17 cellular contexts compared by ENCODE assay signal in the genomic region with DNA sequence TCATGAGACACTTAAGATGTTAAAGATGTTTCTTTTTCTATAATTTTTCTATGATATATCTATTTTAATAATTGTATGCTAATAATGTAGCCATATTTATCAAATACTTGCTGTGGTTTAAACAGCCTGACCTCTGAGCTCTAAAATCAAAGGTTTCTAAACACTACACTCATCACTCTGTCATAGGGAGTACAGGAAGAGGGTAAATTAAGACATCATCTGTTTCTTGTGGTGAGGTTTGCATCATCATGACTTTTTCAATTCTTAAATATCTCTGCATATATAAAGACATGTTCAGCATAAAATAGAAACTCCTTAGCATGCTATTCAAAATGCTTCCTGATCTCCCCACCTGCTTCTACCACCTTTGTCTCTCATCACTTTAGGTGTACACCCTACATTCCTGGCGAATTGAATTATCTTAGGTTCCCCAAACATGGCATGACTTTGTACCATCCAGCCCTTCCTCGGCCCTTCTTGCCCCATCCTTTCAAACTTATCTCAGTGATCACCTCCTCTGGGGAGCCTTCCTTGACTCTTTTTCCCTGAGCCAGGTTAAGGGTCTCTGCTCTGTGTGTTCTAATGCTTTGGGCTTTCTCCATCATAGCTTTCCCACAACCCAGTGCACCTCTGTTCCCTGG.
DNase-seq lines count a peak whose midpoint lies in the region; ATAC-seq and TF ChIP-seq lines count a peak whose summit lies in the region.
"Had no signal": no experiment of that assay in that cellular context is flagged by ENCODE, and none has a peak within 500 bp of the region (broad histone marks: within the 10 kb centered on the region; RNA-seq: fewer than 3 reads in every experiment).

No MANE protein-coding gene starts in this region.

- no peak overlapping the region for H3K4me3 Mint-ChIP-seq in activated naive CD8-positive, alpha-beta T cell treated with anti-CD3 and anti-CD28 coated beads, Interleukin-2, amount 10 ng/mL, durations not matched to agents 7 days and 5 days
- H3K4me3 Mint-ChIP-seq in naive thymus-derived CD4-positive, alpha-beta T cell = no peak overlapping the region
- H3K4me3 Mint-ChIP-seq: CD4-positive, alpha-beta memory T cell had no signal

- POLR2A ChIA-PET in activated naive CD8-positive, alpha-beta T cell treated with anti-CD3 and anti-CD28 coated beads, Interleukin-2, amount 10 ng/mL, durations not matched to agents 7 days and 5 days (lab: Charles Lee) = no interaction called here
- POLR2A ChIA-PET in naive thymus-derived CD4-positive, alpha-beta T cell (lab: Charles Lee) = no interaction called here

- H3K36me3 ChIP-seq in Loucy (ENCODE audit: insufficient read depth, low read length) (no peaks in the 10 kb centered on the region), body of pancreas (replicated peaks in 1 of 2; ENCODE audit: insufficient read depth in 1 of 2, low read depth in 2 of 2) (no peaks in the 10 kb centered on the region), mucosa of descending colon (ENCODE audit: low read depth) (no peaks in the 10 kb centered on the region)
- peaks cover 0 to 2% (median 0%) of the 10 kb centered on the region in 3 experiments for H3K36me3 ChIP-seq in naive thymus-derived CD4-positive, alpha-beta T cell (ENCODE audit: control insufficient read depth in 2 of 3, insufficient read depth in 3 of 3, low read length in 3 of 3)
- H3K36me3 ChIP-seq: ascending aorta, sigmoid colon had no signal

- no peak overlapping the region for H3K4me2 ChIP-seq in Loucy (ENCODE audit: low read depth, low read length, poor library complexity, severe bottlenecking)

- H3K4me1 Mint-ChIP-seq in activated naive CD8-positive, alpha-beta T cell treated with anti-CD3 and anti-CD28 coated beads, Interleukin-2, amount 10 ng/mL, durations not matched to agents 7 days and 5 days = peaks cover 17% of the 10 kb centered on the region
- peaks cover 0 to 17% (median 4%) of the 10 kb centered on the region in 7 donors for H3K4me1 Mint-ChIP-seq in naive thymus-derived CD4-positive, alpha-beta T cell

- H3K36me3 Mint-ChIP-seq in activated naive CD8-positive, alpha-beta T cell treated with anti-CD3 and anti-CD28 coated beads, Interleukin-2, amount 10 ng/mL, durations not matched to agents 7 days and 5 days = no peaks in the 10 kb centered on the region
- H3K36me3 Mint-ChIP-seq in naive thymus-derived CD4-positive, alpha-beta T cell = peaks cover 0 to 28% (median 5%) of the 10 kb centered on the region in 5 donors
- H3K36me3 Mint-ChIP-seq: CD4-positive, alpha-beta memory T cell had no signal

- intact Hi-C loops in naive thymus-derived CD4-positive, alpha-beta T cell (cut with micrococcal nuclease) = no loop called here
- intact Hi-C loops in body of pancreas (cut with DNase I) (no loop called here), mucosa of descending colon (cut with DNase I, micrococcal nuclease) (loop anchor here (10.0 kb wide), 2 partner anchors 118 to 148 kb away; no protein-coding TSS in a partner anchor)

- H3K27me3 ChIP-seq in Loucy (ENCODE audit: insufficient read depth, low read length, poor library complexity, severe bottlenecking) (no peaks in the 10 kb centered on the region), body of pancreas (no peaks in the 10 kb centered on the region)
- H3K27me3 ChIP-seq in naive thymus-derived CD4-positive, alpha-beta T cell (ENCODE audit: control insufficient read depth in 2 of 2, insufficient read depth in 2 of 2, low read length in 2 of 2) = no peaks in the 10 kb centered on the region
- H3K27me3 ChIP-seq: ascending aorta, sigmoid colon had no signal

- H3K4me3 ChIP-seq in Loucy (ENCODE audit: low read length, poor library complexity, severe bottlenecking) (no peak overlapping the region), body of pancreas (no peak overlapping the region), mucosa of descending colon (no peak overlapping the region)
- no peak overlapping the region for H3K4me3 ChIP-seq in naive thymus-derived CD4-positive, alpha-beta T cell (ENCODE audit: low read length)
- H3K4me3 ChIP-seq: ascending aorta, K562, sigmoid colon had no signal

- H3K27ac ChIP-seq in naive thymus-derived CD4-positive, alpha-beta T cell (ENCODE audit: low read depth, low read length) = no peak overlapping the region
- H3K27ac ChIP-seq in body of pancreas = no peak overlapping the region
- H3K27ac ChIP-seq: ascending aorta, sigmoid colon, VCaP had no signal

- TF ChIP-seq POLR2A in body of pancreas (IDR thresholded peaks at IDR 0.05) = no peak

- peak overlapping the region; percentile 2 for H3K27ac Mint-ChIP-seq in activated naive CD8-positive, alpha-beta T cell treated with anti-CD3 and anti-CD28 coated beads, Interleukin-2, amount 10 ng/mL, durations not matched to agents 7 days and 5 days
- peak overlapping the region in 1 of 9 donors; percentile 9 for H3K27ac Mint-ChIP-seq in naive thymus-derived CD4-positive, alpha-beta T cell

- no peaks in the 10 kb centered on the region for H3K27me3 Mint-ChIP-seq in activated naive CD8-positive, alpha-beta T cell treated with anti-CD3 and anti-CD28 coated beads, Interleukin-2, amount 10 ng/mL, durations not matched to agents 7 days and 5 days
- H3K27me3 Mint-ChIP-seq in naive thymus-derived CD4-positive, alpha-beta T cell = no peaks in the 10 kb centered on the region

- ATAC-seq in activated naive CD8-positive, alpha-beta T cell treated with anti-CD3 and anti-CD28 coated beads, Interleukin-2, amount 10 ng/mL, durations not matched to agents 7 days and 5 days (ENCODE audit: low read depth) = peak; percentile 58
- peak; percentile 56 for ATAC-seq in naive thymus-derived CD4-positive, alpha-beta T cell
- ATAC-seq in body of pancreas (no peak), mucosa of descending colon (no peak)
- ATAC-seq: K562, left ventricle myocardium superior had no signal

- H3K4me1 ChIP-seq in Loucy (ENCODE audit: insufficient read depth, low read length, poor library complexity, severe bottlenecking) = peaks cover 19% of the 10 kb centered on the region
- H3K4me1 ChIP-seq in naive thymus-derived CD4-positive, alpha-beta T cell (ENCODE audit: control insufficient read depth in 2 of 2, insufficient read depth in 2 of 2, low read length in 2 of 2) = no peaks in the 10 kb centered on the region
- H3K4me1 ChIP-seq in body of pancreas = peaks cover 27% of the 10 kb centered on the region
- no peaks in the 10 kb centered on the region for H3K4me1 ChIP-seq in mucosa of descending colon (ENCODE audit: low read depth)
- H3K4me1 ChIP-seq: sigmoid colon had no signal

- H4K20me1 ChIP-seq in Loucy (ENCODE audit: insufficient read depth, low read length, poor library complexity, severe bottlenecking) = no peaks in the 10 kb centered on the region

- H2AFZ ChIP-seq in Loucy (ENCODE audit: low read length) = peak overlapping the region; percentile 66; the same call in 1 of the 2 replicates

- H3K9me3 Mint-ChIP-seq in activated naive CD8-positive, alpha-beta T cell treated with anti-CD3 and anti-CD28 coated beads, Interleukin-2, amount 10 ng/mL, durations not matched to agents 7 days and 5 days = no peaks in the 10 kb centered on the region
- H3K9me3 Mint-ChIP-seq in naive thymus-derived CD4-positive, alpha-beta T cell = no peaks in the 10 kb centered on the region
- H3K9me3 Mint-ChIP-seq: CD4-positive, alpha-beta memory T cell had no signal

- TF ChIP-seq CTCF in Loucy (conservative IDR thresholded peaks at IDR 0.05; ENCODE audit: low read length) (no peak), body of pancreas (IDR thresholded peaks at IDR 0.05) (no peak), mucosa of descending colon (IDR thresholded peaks at IDR 0.05) (no peak)

- no peaks in the 10 kb centered on the region for H3K9me3 ChIP-seq in Loucy (ENCODE audit: insufficient read depth, low read depth, low read length)
- no peaks in the 10 kb centered on the region for H3K9me3 ChIP-seq in naive thymus-derived CD4-positive, alpha-beta T cell (ENCODE audit: control insufficient read depth in 2 of 3, low read length in 3 of 3)
- no peaks in the 10 kb centered on the region for H3K9me3 ChIP-seq in body of pancreas
- H3K9me3 ChIP-seq in mucosa of descending colon = no peaks in the 10 kb centered on the region
- H3K9me3 ChIP-seq: ascending aorta, sigmoid colon had no signal

- H3K9ac ChIP-seq in Loucy (ENCODE audit: low read depth, low read length, poor library complexity, severe bottlenecking) = no peak overlapping the region

- 89 to 90% methylated on average over 2 of the region's 2 CpGs for WGBS in body of pancreas, 2 donors

- H3F3A ChIP-seq in Loucy (ENCODE audit: low read depth) = no peaks in the 10 kb centered on the region

- DNase-seq in EL (peak; percentile 12), body of pancreas (no peak), mucosa of descending colon (no peak), COLO668 (lab: John Stamatoyannopoulos, UW; ENCODE audit: unreplicated experiment) (no peak)
- DNase-seq in activated naive CD8-positive, alpha-beta T cell treated with anti-CD3 and anti-CD28 coated beads, Interleukin-2, amount 10 ng/mL, durations not matched to agents 7 days and 5 days = no peak
- DNase-seq in naive thymus-derived CD4-positive, alpha-beta T cell = no peak
- DNase-seq: CD4-positive, alpha-beta memory T cell; GF-D8; hypothalamus; left ventricle myocardium superior; NCI-H1930; sigmoid colon; stimulated activated naive CD4-positive, alpha-beta T cell treated with Interleukin-2 at 50 U/mL for 16 hours had no signal

- H3K79me2 ChIP-seq in Loucy (ENCODE audit: insufficient read depth, low read length) = no peaks in the 10 kb centered on the region

- no peaks in the 10 kb centered on the region for H3K9me2 ChIP-seq in Loucy (replicated peaks; ENCODE audit: low read depth, low read length)

- CTCF ChIA-PET in naive thymus-derived CD4-positive, alpha-beta T cell (lab: Charles Lee) = interaction anchor here (0.6 to 1.0 kb wide), 2 partner anchors 115 to 117 kb away, joined by 3 read pairs; no protein-coding TSS in a partner anchor

Comparison
In these comparisons a context has a peak if more than half of its experiments do, and no peak if none do; other contexts are left out.
1. ATAC-seq: peak in activated naive CD8-positive, alpha-beta T cell treated with anti-CD3 and anti-CD28 coated beads, Interleukin-2, amount 10 ng/mL, durations not matched to agents 7 days and 5 days (single experiment) and naive thymus-derived CD4-positive, alpha-beta T cell (single experiment); none in body of pancreas (single experiment) and mucosa of descending colon (single experiment).
2. intact Hi-C loops: an anchor here in mucosa of descending colon (10.0 kb wide); none called in naive thymus-derived CD4-positive, alpha-beta T cell and body of pancreas.